In genomic region chr10:74525885-74526284, GRCh38 we compare ENCODE assay signal across 22 cellular contexts.
"Had no signal": no experiment of that assay in that cellular context is flagged by ENCODE, and none has a peak within 500 bp of the region (broad histone marks: within the 10 kb centered on the region; RNA-seq: fewer than 3 reads in every experiment).

No MANE protein-coding gene starts in this region.

- H3K27ac Mint-ChIP-seq: T-cell had no signal

- ATAC-seq: T-cell had no signal

- H3K27ac ChIP-seq: RWPE1 had no signal

- H3K4me1 Mint-ChIP-seq: T-cell had no signal

- H3K4me3 ChIP-seq: MG63 had no signal

- H3K9me3 Mint-ChIP-seq: T-cell had no signal

- H3K27me3 ChIP-seq: MG63 had no signal

- H3K27me3 Mint-ChIP-seq: T-cell had no signal

- H3K9me3 ChIP-seq: MG63, SK-N-SH had no signal

- H3K36me3 ChIP-seq: MG63 had no signal

- DNase-seq: Karpas-422, KG1, MG63, NCI-H1092, NCI-H1105 treated with DMSO at 0.1 percent for 48 hours, NCI-H1417 treated with DMSO at 0.1 percent for 48 hours, NCI-H146, NCI-H1694 treated with DMSO at 0.1 percent for 48 hours, NCI-H1930, NCI-H2081, NCI-H2107, NCI-H2227 treated with DMSO at 0.1 percent for 48 hours, NCI-H446, NCI-H510A, NCI-H524 treated with DMSO at 0.1 percent for 48 hours, NCI-H69, NCI-H774, SHP77, SK-N-SH, SW 1271, T-cell had no signal

- H3K4me3 Mint-ChIP-seq: T-cell had no signal
